Comparison of ENCODE assay signal across 26 cellular contexts in genomic region chr12:113575386-113575785, GRCh38.
"Had no signal": no experiment of that assay in that cellular context is flagged by ENCODE, and none has a peak within 500 bp of the region (broad histone marks: within the 10 kb centered on the region; RNA-seq: fewer than 3 reads in every experiment).

No MANE protein-coding gene starts in this region.

- H3K4me1 ChIP-seq: left lung, lower lobe of right lung, right atrium auricular region, right lobe of liver, suprapubic skin, tibial artery, vagina had no signal

- H3K9me3 Mint-ChIP-seq: nephron; stimulated activated naive CD8-positive, alpha-beta T cell treated with anti-CD3 and anti-CD28 coated beads, Interleukin-15, Interleukin-2, amounts not matched to agents 100 ng/mL and 50 ng/mL, for 24 hours had no signal

- H3K36me3 Mint-ChIP-seq: immature natural killer cell; naive thymus-derived CD8-positive, alpha-beta T cell; neural progenitor cell had no signal

- H3K9ac ChIP-seq: neural progenitor cell had no signal

- DNase-seq: hypothalamus; immature natural killer cell; kidney; left colon; left lung; lower lobe of right lung; mammary epithelial cell; mesenchymal stem cell; naive thymus-derived CD8-positive, alpha-beta T cell; ovary; right lobe of liver; stimulated activated CD4-positive, alpha-beta T cell treated with anti-CD3 and anti-CD28 coated beads, Interleukin-1b, Interleukin-23, amount 100 ng/mL, for 48 hours; stimulated activated CD4-positive, alpha-beta T cell treated with anti-CD3 and anti-CD28 coated beads, Interleukin-2, amount 100 ng/mL, for 48 hours; stimulated activated CD4-positive, alpha-beta T cell treated with anti-CD3 and anti-CD28 coated beads, Interleukin-4, amount 100 ng/mL, for 4 hours; stimulated activated naive CD4-positive, alpha-beta T cell; trophoblast cell had no signal

- ATAC-seq: left colon; left lung; naive thymus-derived CD8-positive, alpha-beta T cell had no signal

- H3K27me3 ChIP-seq: neural progenitor cell, ovary, right atrium auricular region, right lobe of liver, vagina had no signal

- H3K27ac ChIP-seq: left lung, lower lobe of right lung, neural progenitor cell, ovary, right atrium auricular region, right lobe of liver, suprapubic skin, thoracic aorta, tibial artery, vagina had no signal

- H3K9me3 ChIP-seq: lower lobe of right lung, ovary, right lobe of liver, suprapubic skin, thoracic aorta, tibial artery, vagina had no signal

- H3K4me3 ChIP-seq: left lung, lower lobe of right lung, neural progenitor cell, ovary, right atrium auricular region, right lobe of liver, smooth muscle cell, suprapubic skin, thoracic aorta, tibial artery, vagina had no signal

- H3K36me3 ChIP-seq: left lung, lower lobe of right lung, neural progenitor cell, ovary, right atrium auricular region, right lobe of liver, suprapubic skin, thoracic aorta, tibial artery, vagina had no signal

- H3K27ac Mint-ChIP-seq: immature natural killer cell; nephron; neural progenitor cell; progenitor cell of endocrine pancreas; stimulated activated naive CD8-positive, alpha-beta T cell treated with anti-CD3 and anti-CD28 coated beads, Interleukin-15, Interleukin-2, amounts not matched to agents 100 ng/mL and 50 ng/mL, for 24 hours had no signal

- H3K4me3 Mint-ChIP-seq: immature natural killer cell; naive thymus-derived CD8-positive, alpha-beta T cell; nephron; neural progenitor cell; stimulated activated naive CD8-positive, alpha-beta T cell treated with anti-CD3 and anti-CD28 coated beads, Interleukin-15, Interleukin-2, amounts not matched to agents 100 ng/mL and 50 ng/mL, for 24 hours had no signal

- H3K4me1 Mint-ChIP-seq: immature natural killer cell; naive thymus-derived CD8-positive, alpha-beta T cell; nephron had no signal
